8 cellular contexts compared by ENCODE assay signal in genomic region chr12:40105265-40105514, GRCh38. TPM values are rescaled to one million over a fixed set of nuclear protein-coding genes. Genes with fewer than 3 reads are reported as not detected.
DNase-seq lines count a peak whose midpoint lies in the region; ATAC-seq and TF ChIP-seq lines count a peak whose summit lies in the region.

No MANE protein-coding gene starts in this region.

- ATAC-seq in GM18517 (IDR thresholded peaks at IDR 0.05; ENCODE audit: unreplicated experiment) (peak; percentile 43), HG02973 (IDR thresholded peaks at IDR 0.05; ENCODE audit: unreplicated experiment) (peak; percentile 42), psoas muscle (peak in 3 of 4 donors; percentile 56 to 58 (median 57)), HG02623 (IDR thresholded peaks at IDR 0.05; ENCODE audit: unreplicated experiment) (no peak)

- H3K4me3 ChIP-seq in WERI-Rb-1 (ENCODE audit: low read depth, low read length) (peak overlapping the region; percentile 65), cardiac muscle cell (peak overlapping the region; percentile 92), psoas muscle (peak overlapping the region; percentile 92)

- H3K27ac ChIP-seq in WERI-Rb-1, result no peak overlapping the region; the same call in 1 of the 2 replicates
- peak overlapping the region; percentile 68 for H3K27ac ChIP-seq in cardiac muscle cell
- H3K27ac ChIP-seq in psoas muscle, result peak overlapping the region; percentile 78

- H3K36me3 ChIP-seq in WERI-Rb-1, result no peaks in the 10 kb centered on the region; the same call in 1 of the 2 replicates
- H3K36me3 ChIP-seq in cardiac muscle cell, result no peaks in the 10 kb centered on the region
- no peaks in the 10 kb centered on the region for H3K36me3 ChIP-seq in psoas muscle (ENCODE audit: insufficient read depth in 1 of 2, low read depth in 1 of 2)

- no peak for DNase-seq in WERI-Rb-1
- no peak for DNase-seq in cardiac muscle cell (ENCODE audit: low read depth in 1 of 2, low spot score in 1 of 2)
- DNase-seq in psoas muscle, result peak in 1 of 2 donors; percentile 73
- DNase-seq in islet precursor cell, result no peak
- no peak for DNase-seq in activated CD4-positive, CD25-positive, alpha-beta regulatory T cell treated with anti-CD3 and anti-CD28 coated beads, Interleukin-2, amount 50 U/mL, for 72 hours

- 0 to 2% (median 0%) methylated on average over 21 to 26 of the region's 26 CpGs for WGBS in psoas muscle, 3 donors

- H3K9me3 ChIP-seq in WERI-Rb-1 (ENCODE audit: severe bottlenecking), result peaks cover 3% of the 10 kb centered on the region
- no peaks in the 10 kb centered on the region for H3K9me3 ChIP-seq in cardiac muscle cell (ENCODE audit: low read depth)
- H3K9me3 ChIP-seq in psoas muscle, result no peaks in the 10 kb centered on the region

- TF ChIP-seq CTCF in WERI-Rb-1 (IDR thresholded peaks at IDR 0.05; ENCODE audit: low read depth, low read length) (no peak), cardiac muscle cell (IDR thresholded peaks at IDR 0.05; ENCODE audit: low read depth, low read length) (no peak), psoas muscle (IDR thresholded peaks at IDR 0.05) (no peak)

- H3K4me1 ChIP-seq in cardiac muscle cell (ENCODE audit: low read depth) (peaks cover 7% of the 10 kb centered on the region), psoas muscle (peaks cover 3% of the 10 kb centered on the region)

- H3K27me3 ChIP-seq in WERI-Rb-1 (ENCODE audit: insufficient read depth, low read depth, severe bottlenecking) (peaks cover 3% of the 10 kb centered on the region), cardiac muscle cell (no peaks in the 10 kb centered on the region), psoas muscle (ENCODE audit: insufficient read depth in 3 of 3, low read length in 2 of 3) (no peaks in the 10 kb centered on the region)

- intact Hi-C loops in psoas muscle (cut with DNase I), result loop anchor here (5.0 to 10.0 kb wide), 2 partner anchors 338 to 340 kb away; no protein-coding TSS in a partner anchor

RNA-seq across cellular contexts. Expression of gene SLC2A13, which starts 0.7 kb away (rescaled TPM):
- 12.8 and 13.8 TPM in 2 replicates for total RNA-seq in cardiac muscle cell
- polyA plus RNA-seq in cardiac muscle cell, result 10.4 and 12.5 TPM in 2 replicates
- 1 to 10 TPM in 3 of 4 donors, under 1 TPM in 1; 0.80 to 1.7 (median 1.6) TPM for total RNA-seq in psoas muscle
- under 1 TPM; 0.39 to 0.95 (median 0.81) TPM for polyA plus RNA-seq in psoas muscle
